Comparison of ENCODE assay signal across 8 cellular contexts in genomic region chr7:123537026-123537642, GRCh38. TPM values are rescaled to one million over a fixed set of nuclear protein-coding genes. Genes with fewer than 3 reads are reported as not detected.
A peak's percentile ranks its signal among the peaks of the same experiment; 100 is the strongest.
DNase-seq lines count a peak whose midpoint lies in the region; ATAC-seq and TF ChIP-seq lines count a peak whose summit lies in the region.

No MANE protein-coding gene starts in this region.

- no peak overlapping the region for H3K27ac ChIP-seq in CD8-positive, alpha-beta T cell (ENCODE audit: low read depth, low read length)

- in situ Hi-C loops in astrocyte of the spinal cord (cut with HindIII; ENCODE audit: low sequenced_read_pairs), result no loop called here

- H3K27me3 Mint-ChIP-seq in CD8-positive, alpha-beta T cell (ENCODE audit: low read depth), result peaks cover 9% of the 10 kb centered on the region
- H3K27me3 Mint-ChIP-seq in mesothelial cell of epicardium (ENCODE audit: low read depth), result peaks cover 15% of the 10 kb centered on the region

- H3K36me3 ChIP-seq in CD8-positive, alpha-beta T cell (ENCODE audit: insufficient read depth, low read length), result no peaks in the 10 kb centered on the region

- no peaks in the 10 kb centered on the region for H3K9me3 ChIP-seq in CD8-positive, alpha-beta T cell (ENCODE audit: low read length)

- CTCF ChIA-PET in CD8-positive, alpha-beta T cell (lab: Charles Lee), result no interaction called here

- H3K9me3 Mint-ChIP-seq in CD8-positive, alpha-beta T cell, result no peaks in the 10 kb centered on the region
- no peaks in the 10 kb centered on the region for H3K9me3 Mint-ChIP-seq in mesothelial cell of epicardium

- peak; percentile 70 for TF ChIP-seq CTCF in CD8-positive, alpha-beta T cell (IDR thresholded peaks at IDR 0.05)
- TF ChIP-seq CTCF in astrocyte of the spinal cord (IDR thresholded peaks at IDR 0.05; ENCODE audit: low read depth, low read length), result peak; percentile 48
- TF ChIP-seq CTCF in mesothelial cell of epicardium (IDR thresholded peaks at IDR 0.05; ENCODE audit: unreplicated experiment), result peak; percentile 81

- peaks cover 13% of the 10 kb centered on the region for H3K36me3 Mint-ChIP-seq in CD8-positive, alpha-beta T cell
- H3K36me3 Mint-ChIP-seq in mesothelial cell of epicardium, result peaks cover 4% of the 10 kb centered on the region

- DNase-seq in CD8-positive, alpha-beta T cell, result no peak
- peak; percentile 16 to 30 for DNase-seq in Kasumi-1 (lab: John Stamatoyannopoulos, UW)
- DNase-seq in astrocyte of the spinal cord (ENCODE audit: low read depth, low spot score), result peak; percentile 34
- DNase-seq in mesothelial cell of epicardium (ENCODE audit: low spot score in 2 of 2, unreplicated experiment in 2 of 2), result no peak
- no peak for DNase-seq in activated CD4-positive, CD25-positive, alpha-beta regulatory T cell (lab: John Stamatoyannopoulos, UW)
- DNase-seq in activated effector memory CD4-positive, alpha-beta T cell treated with Interleukin-2 at 50 U/mL for 16 hours, result no peak

- POLR2A ChIA-PET in CD8-positive, alpha-beta T cell (lab: Charles Lee), result no interaction called here

- no peak overlapping the region for H3K4me3 Mint-ChIP-seq in CD8-positive, alpha-beta T cell
- no peak overlapping the region for H3K4me3 Mint-ChIP-seq in mesothelial cell of epicardium

- H3K27ac Mint-ChIP-seq in CD8-positive, alpha-beta T cell, result no peak overlapping the region
- H3K27ac Mint-ChIP-seq in mesothelial cell of epicardium, result no peak overlapping the region

- no peak for ATAC-seq in CD8-positive, alpha-beta T cell
- ATAC-seq in GM18867 (IDR thresholded peaks at IDR 0.05; ENCODE audit: unreplicated experiment) (no peak), HG02938 (IDR thresholded peaks at IDR 0.05; ENCODE audit: unreplicated experiment) (no peak)

- peaks cover 28% of the 10 kb centered on the region for H3K4me1 Mint-ChIP-seq in CD8-positive, alpha-beta T cell (ENCODE audit: low read depth)
- peaks cover 19% of the 10 kb centered on the region for H3K4me1 Mint-ChIP-seq in mesothelial cell of epicardium

- H3K4me3 ChIP-seq in CD8-positive, alpha-beta T cell (ENCODE audit: low read depth, low read length), result no peak overlapping the region
- H3K4me3 ChIP-seq in astrocyte of the spinal cord (ENCODE audit: low read depth, low read length), result no peak overlapping the region

- peaks cover 6% of the 10 kb centered on the region for H3K4me1 ChIP-seq in CD8-positive, alpha-beta T cell (ENCODE audit: insufficient read depth, low read length)

- H3K27me3 ChIP-seq in CD8-positive, alpha-beta T cell (ENCODE audit: insufficient read depth, low read length), result peaks cover 3% of the 10 kb centered on the region

- intact Hi-C loops in CD8-positive, alpha-beta T cell (cut with DNase I, micrococcal nuclease), result loop anchor here in 1 of 2 experiments (1.0 to 5.0 kb wide), 2 partner anchors 43 to 210 kb away; partner anchors contain the start of gene WASL

RNA-seq across cellular contexts. Expression of gene IQUB, which starts 2.7 kb away (rescaled TPM):
- total RNA-seq in CD8-positive, alpha-beta T cell, result not detected
- 0.72 to 0.97 TPM (median 0.93 TPM) in 3 replicates for total RNA-seq in mesothelial cell of epicardium

RNA-seq across cellular contexts. Expression of gene NDUFA5, which starts 20.5 kb away (rescaled TPM):
- total RNA-seq in CD8-positive, alpha-beta T cell, result 10 to 100 TPM; 62.4 to 70.6 TPM
- 71.8 to 78.2 TPM (median 72.9 TPM) in 3 replicates for total RNA-seq in mesothelial cell of epicardium

Comparison
In these comparisons a context has a peak if more than half of its experiments do, and no peak if none do; other contexts are left out.
1. DNase-seq: peak in Kasumi-1 (2 of 2) and astrocyte of the spinal cord (single experiment); none in CD8-positive, alpha-beta T cell (0 of 7), mesothelial cell of epicardium (0 of 2), activated CD4-positive, CD25-positive, alpha-beta regulatory T cell (0 of 4) and activated effector memory CD4-positive, alpha-beta T cell treated with Interleukin-2 at 50 U/mL for 16 hours (single experiment).
2. Peak in every context shown above with its lines, with median percentiles within 50 percentile points of each other: CTCF ChIP-seq.